Comparison of ENCODE assay signal across 16 cellular contexts in genomic region chr18:79581406-79581805, GRCh38.
A peak's percentile ranks its signal among the peaks of the same experiment; 100 is the strongest.
DNase-seq lines count a peak whose midpoint lies in the region; ATAC-seq and TF ChIP-seq lines count a peak whose summit lies in the region.
"Had no signal": no experiment of that assay in that cellular context is flagged by ENCODE, and none has a peak within 500 bp of the region (broad histone marks: within the 10 kb centered on the region; RNA-seq: fewer than 3 reads in every experiment).

No MANE protein-coding gene starts in this region.

- peak; percentile 22 for DNase-seq in activated CD4-positive, CD25-positive, alpha-beta regulatory T cell treated with anti-CD3 and anti-CD28 coated beads, Interleukin-2, amount 50 U/mL, for 72 hours
- DNase-seq in natural killer cell treated with Interleukin-12 subunit alpha and Interleukin-12 subunit beta and Interleukin-15 and Interleukin-18, amount 100 ng/mL, for 72 hours (ENCODE audit: low spot score): peak; percentile 26
- DNase-seq in natural killer cell (no peak), posterior vena cava (ENCODE audit: low spot score) (peak; percentile 61), foreskin fibroblast (no peak)
- DNase-seq: C1 segment of cervical spinal cord, Karpas-422, MM.1S, NCI-H1105, NCI-H1694 treated with DMSO at 0.1 percent for 48 hours, NCI-H446 treated with DMSO at 0.1 percent for 48 hours, NCI-H748 treated with DMSO at 0.1 percent for 48 hours, PC-9 had no signal

- TF ChIP-seq CTCF in natural killer cell (IDR thresholded peaks at IDR 0.05) (no peak), foreskin fibroblast (IDR thresholded peaks at IDR 0.05; ENCODE audit: low read depth, low read length) (no peak)

- H3K4me3 ChIP-seq in foreskin fibroblast (ENCODE audit: low read depth in 1 of 2, low read length in 2 of 2): no peak overlapping the region
- H3K4me3 ChIP-seq: PC-9 had no signal

- no peak overlapping the region for H3K4me3 Mint-ChIP-seq in natural killer cell treated with Interleukin-12 subunit alpha and Interleukin-12 subunit beta and Interleukin-15 and Interleukin-18, amount 100 ng/mL, for 72 hours
- no peak overlapping the region for H3K4me3 Mint-ChIP-seq in natural killer cell

- no peaks in the 10 kb centered on the region for H3K36me3 Mint-ChIP-seq in natural killer cell treated with Interleukin-12 subunit alpha and Interleukin-12 subunit beta and Interleukin-15 and Interleukin-18, amount 100 ng/mL, for 72 hours
- H3K36me3 Mint-ChIP-seq in natural killer cell: no peaks in the 10 kb centered on the region

- H3K9me3 Mint-ChIP-seq in natural killer cell treated with Interleukin-12 subunit alpha and Interleukin-12 subunit beta and Interleukin-15 and Interleukin-18, amount 100 ng/mL, for 72 hours: no peaks in the 10 kb centered on the region
- no peaks in the 10 kb centered on the region for H3K9me3 Mint-ChIP-seq in natural killer cell

- no peak for ATAC-seq in activated CD4-positive, CD25-positive, alpha-beta regulatory T cell treated with anti-CD3 and anti-CD28 coated beads, Interleukin-2, amount 50 U/mL, for 24 hours
- no peak for ATAC-seq in natural killer cell treated with Interleukin-12 subunit alpha and Interleukin-12 subunit beta and Interleukin-15 and Interleukin-18, amount 100 ng/mL, for 72 hours
- no peak for ATAC-seq in natural killer cell
- no peak for ATAC-seq in HG03342 (IDR thresholded peaks at IDR 0.05; ENCODE audit: unreplicated experiment)
- no peak for ATAC-seq in GM21515 (IDR thresholded peaks at IDR 0.05; ENCODE audit: unreplicated experiment)

- H3K4me1 Mint-ChIP-seq in natural killer cell treated with Interleukin-12 subunit alpha and Interleukin-12 subunit beta and Interleukin-15 and Interleukin-18, amount 100 ng/mL, for 72 hours (ENCODE audit: low read depth in 2 of 2): no peaks in the 10 kb centered on the region
- no peaks in the 10 kb centered on the region for H3K4me1 Mint-ChIP-seq in natural killer cell

- H3K27me3 Mint-ChIP-seq in natural killer cell treated with Interleukin-12 subunit alpha and Interleukin-12 subunit beta and Interleukin-15 and Interleukin-18, amount 100 ng/mL, for 72 hours: no peaks in the 10 kb centered on the region
- H3K27me3 Mint-ChIP-seq in natural killer cell (ENCODE audit: low read depth in 2 of 2): peaks cover 0 to 3% of the 10 kb centered on the region in 2 donors

- intact Hi-C loops in natural killer cell (cut with micrococcal nuclease) (no loop called here), posterior vena cava (cut with DNase I) (no loop called here)

- H3K27ac Mint-ChIP-seq in natural killer cell treated with Interleukin-12 subunit alpha and Interleukin-12 subunit beta and Interleukin-15 and Interleukin-18, amount 100 ng/mL, for 72 hours: no peak overlapping the region
- H3K27ac Mint-ChIP-seq in natural killer cell: no peak overlapping the region

Comparison
In these comparisons a context has a peak if more than half of its experiments do, and no peak if none do; other contexts are left out.
1. DNase-seq: peak in activated CD4-positive, CD25-positive, alpha-beta regulatory T cell treated with anti-CD3 and anti-CD28 coated beads, Interleukin-2, amount 50 U/mL, for 72 hours (single experiment), natural killer cell treated with Interleukin-12 subunit alpha and Interleukin-12 subunit beta and Interleukin-15 and Interleukin-18, amount 100 ng/mL, for 72 hours (single experiment) and posterior vena cava (single experiment); none in natural killer cell (single experiment) and foreskin fibroblast (0 of 2).